Comparison of ENCODE assay signal across 9 cellular contexts in the genomic region with DNA sequence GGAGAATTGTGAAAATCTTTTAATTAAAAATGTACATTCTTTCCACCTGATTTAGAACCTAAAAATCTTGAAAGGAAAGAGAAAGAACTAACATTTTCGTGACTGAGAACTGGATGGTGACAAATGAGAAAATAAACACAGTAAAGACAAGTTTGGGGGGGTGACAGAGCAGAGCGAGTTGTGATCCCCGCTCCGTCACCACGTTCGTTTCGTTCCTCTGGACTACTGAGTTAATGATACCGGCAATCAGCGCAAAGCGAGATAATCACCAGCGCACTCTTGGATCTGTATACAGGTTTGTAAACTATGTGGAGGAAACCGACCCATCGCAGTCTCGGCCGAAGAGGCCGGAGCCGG. TPM values are rescaled to one million over a fixed set of nuclear protein-coding genes. Genes with fewer than 3 reads are reported as not detected.
DNase-seq lines count a peak whose midpoint lies in the region; ATAC-seq and TF ChIP-seq lines count a peak whose summit lies in the region.
"Had no signal": no experiment of that assay in that cellular context is flagged by ENCODE, and none has a peak within 500 bp of the region (broad histone marks: within the 10 kb centered on the region; RNA-seq: fewer than 3 reads in every experiment).

No MANE protein-coding gene starts in this region.

- H3K4me1 Mint-ChIP-seq in activated T-cell treated with anti-CD3 and anti-CD28 coated beads, Interleukin-2, amount 50 U/mL, for 72 hours (ENCODE audit: low read depth) = peaks cover 36% of the 10 kb centered on the region
- peaks cover 14% of the 10 kb centered on the region for H3K4me1 Mint-ChIP-seq in type B pancreatic cell (ENCODE audit: unreplicated experiment)

- peak overlapping the region; percentile 89 to 96 for H3K4me3 Mint-ChIP-seq in activated T-cell treated with anti-CD3 and anti-CD28 coated beads, Interleukin-2, amount 50 U/mL, for 72 hours
- H3K4me3 Mint-ChIP-seq in type B pancreatic cell = peak overlapping the region; percentile 95

- intact Hi-C loops in lower leg skin (cut with DNase I; ENCODE audit: low total_unique reads) = no loop called here

- peak overlapping the region; percentile 100 for H3K27ac Mint-ChIP-seq in activated T-cell treated with anti-CD3 and anti-CD28 coated beads, Interleukin-2, amount 50 U/mL, for 72 hours
- peak overlapping the region; percentile 100 for H3K27ac Mint-ChIP-seq in type B pancreatic cell

- peak in 1 of 2 donors; percentile 20 for ATAC-seq in activated T-cell treated with anti-CD3 and anti-CD28 coated beads, Interleukin-2, amount 50 U/mL, for 72 hours (replicated peaks in 1 of 2)
- ATAC-seq in esophagus mucosa (no peak), GM21360 (IDR thresholded peaks at IDR 0.05; ENCODE audit: unreplicated experiment) (no peak)

- WGBS in lower leg skin, 2 donors = 5% methylated on average over 17 of the region's 17 CpGs

- peaks cover 5% of the 10 kb centered on the region for H3K27me3 Mint-ChIP-seq in activated T-cell treated with anti-CD3 and anti-CD28 coated beads, Interleukin-2, amount 50 U/mL, for 72 hours (ENCODE audit: low read depth)
- H3K27me3 Mint-ChIP-seq in type B pancreatic cell = peaks cover 27% of the 10 kb centered on the region

- in situ Hi-C loops in astrocyte of the cerebellum (cut with HindIII; ENCODE audit: low sequenced_read_pairs) = no loop called here

- TF ChIP-seq CTCF in astrocyte of the cerebellum (IDR thresholded peaks at IDR 0.05; ENCODE audit: low read depth, low read length, missing control alignments) (no peak), lower leg skin (IDR thresholded peaks at IDR 0.05) (no peak), type B pancreatic cell (conservative IDR thresholded peaks at IDR 0.05) (no peak)

- peaks cover 9 to 10% of the 10 kb centered on the region in 2 donors for H3K36me3 Mint-ChIP-seq in activated T-cell treated with anti-CD3 and anti-CD28 coated beads, Interleukin-2, amount 50 U/mL, for 72 hours (ENCODE audit: insufficient read depth in 2 of 2)
- H3K36me3 Mint-ChIP-seq in type B pancreatic cell = peaks cover 6% of the 10 kb centered on the region

- H3K9me3 Mint-ChIP-seq in activated T-cell treated with anti-CD3 and anti-CD28 coated beads, Interleukin-2, amount 50 U/mL, for 72 hours = peaks cover 0 to 4% of the 10 kb centered on the region in 2 donors
- H3K9me3 Mint-ChIP-seq in type B pancreatic cell = peaks cover 3% of the 10 kb centered on the region

- no peak for DNase-seq in activated T-cell treated with anti-CD3 and anti-CD28 coated beads, Interleukin-2, amount 50 U/mL, for 72 hours
- DNase-seq in activated T-cell treated with anti-CD3 and anti-CD28 coated beads, Interleukin-2, amount 50 U/mL, for 48 hours = no peak
- DNase-seq in astrocyte of the cerebellum (ENCODE audit: low read depth) (no peak), lower leg skin (ENCODE audit: low spot score in 2 of 2) (no peak), type B pancreatic cell (ENCODE audit: extremely low spot score, unreplicated experiment) (no peak), NCI-H128 (lab: John Stamatoyannopoulos, UW; ENCODE audit: unreplicated experiment) (no peak)

- TF ChIP-seq POLR2A in lower leg skin (IDR thresholded peaks at IDR 0.05) = no peak

- H3K4me3 ChIP-seq in astrocyte of the cerebellum (ENCODE audit: low read depth, low read length) = peak overlapping the region; percentile 77
- peak overlapping the region; percentile 69 for H3K4me3 ChIP-seq in lower leg skin (ENCODE audit: low read depth, poor library complexity, severe bottlenecking)

RNA-seq across cellular contexts. Expression of gene CFAP126, which starts 31.2 kb away (rescaled TPM):
- under 1 TPM in 1 of 2 donors, not detected in 1; 0.76 TPM for total RNA-seq in activated T-cell treated with anti-CD3 and anti-CD28 coated beads, Interleukin-2, amount 50 U/mL, for 72 hours
- not detected for total RNA-seq in lower leg skin
- 0.76 and 13.5 TPM in 2 replicates for total RNA-seq in type B pancreatic cell (ENCODE audit: low replicate concordance)
- total RNA-seq in esophagus mucosa = not detected
- total RNA-seq: glomerular endothelial cell had no signal
